In genomic region chr6:149717588-149718458, GRCh38 we compare ENCODE assay signal across 8 cellular contexts. TPM values are rescaled to one million over a fixed set of nuclear protein-coding genes. Genes with fewer than 3 reads are reported as not detected.
DNase-seq lines count a peak whose midpoint lies in the region; ATAC-seq and TF ChIP-seq lines count a peak whose summit lies in the region.

LATS1 (minus strand) TSS chr6:149718101; CDS start chr6:149702126, 15,975 bp downstream.

- H3K36me3 ChIP-seq in osteoblast (ENCODE audit: insufficient read depth, low read length) (no peaks in the 10 kb centered on the region), testis (ENCODE audit: low read depth, missing control alignments) (no peaks in the 10 kb centered on the region)

- H3K4me2 ChIP-seq in osteoblast (ENCODE audit: insufficient read depth, low read length), result peak within 1 kb of the TSS; percentile 87

- TF ChIP-seq CTCF in GM10248 (IDR thresholded peaks at IDR 0.05; ENCODE audit: control extremely low read depth, extremely low read depth, low read depth, missing control alignments) (no peak), osteoblast (IDR thresholded peaks at IDR 0.05; ENCODE audit: extremely low read depth, low read depth, low read length) (no peak), testis (IDR thresholded peaks at IDR 0.05) (no peak)

- peaks cover 30% of the 10 kb centered on the region for H3K4me1 Mint-ChIP-seq in activated naive CD4-positive, alpha-beta T cell treated with anti-CD3 and anti-CD28 coated beads, Interleukin-2, amount 50 U/mL, for 24 hours

- intact Hi-C loops in testis (cut with DNase I; ENCODE audit: low total_unique reads), result no loop called here

- H3K4me3 ChIP-seq in osteoblast (ENCODE audit: insufficient read depth, low read length) (peak within 1 kb of the TSS; percentile 95), testis (peak within 1 kb of the TSS; percentile 88 to 99)

- ATAC-seq in HG02588 (IDR thresholded peaks at IDR 0.05; ENCODE audit: unreplicated experiment) (peak; percentile 91), SK-N-SH treated with all-trans-retinoic acid at 6 μM for 48 hours (peak; percentile 92)

- peak within 1 kb of the TSS; percentile 90 for H3K4me3 Mint-ChIP-seq in activated naive CD4-positive, alpha-beta T cell treated with anti-CD3 and anti-CD28 coated beads, Interleukin-2, amount 50 U/mL, for 24 hours

- H2AFZ ChIP-seq in osteoblast (ENCODE audit: low read length), result peak within 1 kb of the TSS; percentile 95

- no peak for TF ChIP-seq POLR2A in testis (IDR thresholded peaks at IDR 0.05)

- H3K27me3 Mint-ChIP-seq in activated naive CD4-positive, alpha-beta T cell treated with anti-CD3 and anti-CD28 coated beads, Interleukin-2, amount 50 U/mL, for 24 hours, result no peaks in the 10 kb centered on the region

- H3K36me3 Mint-ChIP-seq in activated naive CD4-positive, alpha-beta T cell treated with anti-CD3 and anti-CD28 coated beads, Interleukin-2, amount 50 U/mL, for 24 hours, result peaks cover 2% of the 10 kb centered on the region

- H3K27ac ChIP-seq in osteoblast (ENCODE audit: low read depth, low read length), result peak within 1 kb of the TSS; percentile 92
- peak within 1 kb of the TSS; percentile 95 to 99 for H3K27ac ChIP-seq in testis

- DNase-seq in GM10248 (ENCODE audit: extremely low spot score) (peak; percentile 92), NCI-H1048 (lab: John Stamatoyannopoulos, UW) (peak; percentile 74), glomerular endothelial cell (ENCODE audit: extremely low read depth, low read depth, low spot score) (no peak), osteoblast (ENCODE audit: insufficient read length, low spot score, missing footprints) (peak; percentile 94), testis (peak; percentile 93)

- 0 to 1% methylated on average over 24 to 38 of the region's 82 CpGs for WGBS in testis, 2 donors

- H3K79me2 ChIP-seq in osteoblast (ENCODE audit: insufficient read depth, low read length), result peaks cover 58% of the 10 kb centered on the region

- no peaks in the 10 kb centered on the region for H3K9me3 Mint-ChIP-seq in activated naive CD4-positive, alpha-beta T cell treated with anti-CD3 and anti-CD28 coated beads, Interleukin-2, amount 50 U/mL, for 24 hours

- CTCF ChIA-PET in GM10248 (lab: Yijun Ruan, JAX), result interaction anchor here (1.0 to 2.7 kb wide), 8 partner anchors 11 to 157 kb away, joined by 3 to 11 read pairs (median 3); no protein-coding TSS in a partner anchor

- H3K27me3 ChIP-seq in osteoblast (ENCODE audit: insufficient read depth, low read length) (no peaks in the 10 kb centered on the region), testis (no peaks in the 10 kb centered on the region)

- H4K20me1 ChIP-seq in osteoblast (ENCODE audit: insufficient read depth, low read length), result peaks cover 5% of the 10 kb centered on the region

- peak within 1 kb of the TSS; percentile 97 for H3K27ac Mint-ChIP-seq in activated naive CD4-positive, alpha-beta T cell treated with anti-CD3 and anti-CD28 coated beads, Interleukin-2, amount 50 U/mL, for 24 hours

- POLR2A ChIA-PET in GM10248 (lab: Yijun Ruan, JAX), result interaction anchor here (0.6 kb wide), 1 partner anchor 18 kb away, joined by 3 read pairs; no protein-coding TSS in a partner anchor

- no peaks in the 10 kb centered on the region for H3K9me3 ChIP-seq in osteoblast (ENCODE audit: low read depth, low read length)
- H3K9me3 ChIP-seq in testis, result no peaks in the 10 kb centered on the region

- H3K4me1 ChIP-seq in osteoblast (ENCODE audit: insufficient read depth, low read length) (peaks cover 16% of the 10 kb centered on the region), testis (peaks cover 13% of the 10 kb centered on the region)

TF ChIP-seq in SK-N-SH treated with all-trans-retinoic acid at 6 μM for 48 hours, 23 proteins besides CTCF, POLR2A, EP300 and RAD21:
- TF ChIP-seq ZNF70 (CRISPR knock-in tag; IDR thresholded peaks at IDR 0.05) (no peak; the same call in 1 of the 2 replicates), TCF4 (CRISPR knock-in tag; IDR thresholded peaks at IDR 0.05; ENCODE audit: borderline replicate concordance) (no peak), ZNF565 (CRISPR knock-in tag; conservative IDR thresholded peaks at IDR 0.05; ENCODE audit: low read depth) (no peak), ZC3H10 (CRISPR knock-in tag; IDR thresholded peaks at IDR 0.05) (no peak), ARNTL (CRISPR knock-in tag; IDR thresholded peaks at IDR 0.05; ENCODE audit: borderline replicate concordance, low read depth) (no peak), RARB (CRISPR knock-in tag; IDR thresholded peaks at IDR 0.05) (no peak), TSHZ2 (CRISPR knock-in tag; IDR thresholded peaks at IDR 0.05) (no peak), ZFP30 (CRISPR knock-in tag; IDR thresholded peaks at IDR 0.05) (no peak), ZFP3 (CRISPR knock-in tag; IDR thresholded peaks at IDR 0.05) (0 out of 2 replicates have a peak, but pooled peaks have one; percentile 22), OSR1 (CRISPR knock-in tag; IDR thresholded peaks at IDR 0.05) (no peak)
- TF ChIP-seq, protein P1, sequence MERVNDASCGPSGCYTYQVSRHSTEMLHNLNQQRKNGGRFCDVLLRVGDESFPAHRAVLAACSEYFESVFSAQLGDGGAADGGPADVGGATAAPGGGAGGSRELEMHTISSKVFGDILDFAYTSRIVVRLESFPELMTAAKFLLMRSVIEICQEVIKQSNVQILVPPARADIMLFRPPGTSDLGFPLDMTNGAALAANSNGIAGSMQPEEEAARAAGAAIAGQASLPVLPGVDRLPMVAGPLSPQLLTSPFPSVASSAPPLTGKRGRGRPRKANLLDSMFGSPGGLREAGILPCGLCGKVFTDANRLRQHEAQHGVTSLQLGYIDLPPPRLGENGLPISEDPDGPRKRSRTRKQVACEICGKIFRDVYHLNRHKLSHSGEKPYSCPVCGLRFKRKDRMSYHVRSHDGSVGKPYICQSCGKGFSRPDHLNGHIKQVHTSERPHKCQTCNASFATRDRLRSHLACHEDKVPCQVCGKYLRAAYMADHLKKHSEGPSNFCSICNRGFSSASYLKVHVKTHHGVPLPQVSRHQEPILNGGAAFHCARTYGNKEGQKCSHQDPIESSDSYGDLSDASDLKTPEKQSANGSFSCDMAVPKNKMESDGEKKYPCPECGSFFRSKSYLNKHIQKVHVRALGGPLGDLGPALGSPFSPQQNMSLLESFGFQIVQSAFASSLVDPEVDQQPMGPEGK (CRISPR knock-in tag; IDR thresholded peaks at IDR 0.05; ENCODE audit: borderline replicate concordance), result peak; percentile 67; the same call in 1 of the 2 replicates
- TF ChIP-seq, protein P2, sequence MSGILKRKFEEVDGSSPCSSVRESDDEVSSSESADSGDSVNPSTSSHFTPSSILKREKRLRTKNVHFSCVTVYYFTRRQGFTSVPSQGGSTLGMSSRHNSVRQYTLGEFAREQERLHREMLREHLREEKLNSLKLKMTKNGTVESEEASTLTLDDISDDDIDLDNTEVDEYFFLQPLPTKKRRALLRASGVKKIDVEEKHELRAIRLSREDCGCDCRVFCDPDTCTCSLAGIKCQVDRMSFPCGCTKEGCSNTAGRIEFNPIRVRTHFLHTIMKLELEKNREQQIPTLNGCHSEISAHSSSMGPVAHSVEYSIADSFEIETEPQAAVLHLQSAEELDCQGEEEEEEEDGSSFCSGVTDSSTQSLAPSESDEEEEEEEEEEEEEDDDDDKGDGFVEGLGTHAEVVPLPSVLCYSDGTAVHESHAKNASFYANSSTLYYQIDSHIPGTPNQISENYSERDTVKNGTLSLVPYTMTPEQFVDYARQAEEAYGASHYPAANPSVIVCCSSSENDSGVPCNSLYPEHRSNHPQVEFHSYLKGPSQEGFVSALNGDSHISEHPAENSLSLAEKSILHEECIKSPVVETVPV (CRISPR knock-in tag; IDR thresholded peaks at IDR 0.05), result no peak

RNA-seq across cellular contexts. Expression of gene LATS1, which starts in this region (rescaled TPM):
- 18.6 and 32.1 TPM in 2 replicates for total RNA-seq in glomerular endothelial cell
- total RNA-seq in osteoblast, result 25.0 and 29.2 TPM in 2 replicates
- total RNA-seq in testis, result 10 to 100 TPM; 35.0 to 38.7 TPM
- polyA plus RNA-seq in testis (ENCODE audit: insufficient read depth, low read depth, low replicate concordance), result 17.4 TPM
